35 cellular contexts compared by ENCODE assay signal in the genomic region with DNA sequence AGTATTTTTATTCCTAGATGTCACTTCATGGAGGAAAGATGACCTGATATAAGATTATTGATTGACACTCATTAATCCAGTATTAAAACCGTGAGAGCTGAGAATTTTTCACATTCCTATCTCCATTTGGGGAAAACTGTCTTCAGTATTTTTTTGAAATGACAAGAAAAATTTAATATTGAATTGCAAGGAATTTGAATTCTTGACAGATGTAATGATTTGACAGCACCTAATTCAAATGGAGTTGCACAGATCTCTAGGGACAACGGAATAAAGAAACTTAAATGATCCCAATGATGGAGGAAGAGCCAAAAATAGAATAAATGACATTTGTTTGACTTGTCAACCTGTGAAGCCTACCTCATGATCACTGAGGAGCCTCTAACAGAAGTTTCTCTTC.
DNase-seq lines count a peak whose midpoint lies in the region; ATAC-seq, FAIRE-seq and TF ChIP-seq lines count a peak whose summit lies in the region.
"Had no signal": no experiment of that assay in that cellular context is flagged by ENCODE, and none has a peak within 500 bp of the region (broad histone marks: within the 10 kb centered on the region; RNA-seq: fewer than 3 reads in every experiment).

No MANE protein-coding gene starts in this region.

- no peak overlapping the region for H3K9ac ChIP-seq in neural cell (ENCODE audit: low read length)
- H3K9ac ChIP-seq: BLaER1; BLaER1 treated with 17β-estradiol and CSF1 and Interleukin-3, amounts not matched to agents 10 nM and 100 nM had no signal

- no peaks in the 10 kb centered on the region for H3K9me2 ChIP-seq in neural cell (ENCODE audit: insufficient read depth, low read length)

- no peaks in the 10 kb centered on the region for H3K79me2 ChIP-seq in neural cell (replicated peaks; ENCODE audit: insufficient read depth, low read length)

- H3K4me3 ChIP-seq in neural cell (ENCODE audit: low read length), result no peak overlapping the region
- H3K4me3 ChIP-seq: A549; BLaER1; BLaER1 treated with 17β-estradiol and CSF1 and Interleukin-3, amounts not matched to agents 10 nM and 100 nM had no signal

- intact Hi-C loops in left ventricle myocardium superior (cut with micrococcal nuclease), result no loop called here

- DNase-seq in SK-MEL-5 (ENCODE audit: low read depth, low spot score) (peak; percentile 30), putamen (ENCODE audit: low spot score) (peak; percentile 29), superior temporal gyrus (ENCODE audit: extremely low spot score) (peak; percentile 3), left ventricle myocardium superior (no peak), HTR-8/SVneo (ENCODE audit: insufficient read length, low spot score) (no peak)
- no peak for DNase-seq in stimulated activated naive CD8-positive, alpha-beta T cell treated with anti-CD3 and anti-CD28 coated beads, Interleukin-15, Interleukin-2, amounts not matched to agents 100 U/mL and 50 U/mL, for 24 hours
- DNase-seq: 8988T; ACHN; AML-193; BE2C; C1 segment of cervical spinal cord; Caco-2; Calu3; CD4-positive, alpha-beta memory T cell; CD4-positive, alpha-beta T cell; CD4-positive, CD25-positive, alpha-beta regulatory T cell; CD8-positive, alpha-beta memory T cell; CD8-positive, alpha-beta T cell; COR-L47; DMS 273 treated with DMSO at 0.1 percent for 48 hours; DMS153; DMS53; DMS79; DMS79 treated with DMSO at 0.1 percent for 48 hours; DND-41; EL had no signal

- in situ Hi-C loops in SK-MEL-5 (cut with HindIII; ENCODE audit: low pct_unique_long_range_greater_than_20kb, low sequenced_read_pairs), result no loop called here

- no peak for TF ChIP-seq RAD21 in neural cell (conservative IDR thresholded peaks at IDR 0.05)

- FAIRE-seq in HTR-8/SVneo (lab: Jason Lieb, UNC), result no peak
- FAIRE-seq: A204.1, A549, D721Med had no signal

- H3K9me3 ChIP-seq in neural cell (ENCODE audit: low read length), result no peaks in the 10 kb centered on the region
- H3K9me3 ChIP-seq: A549; BE2C; BLaER1; BLaER1 treated with 17β-estradiol and CSF1 and Interleukin-3, amounts not matched to agents 10 nM and 100 nM; Caco-2 had no signal

- no peak overlapping the region for H2AFZ ChIP-seq in neural cell (ENCODE audit: low read depth, low read length)

- H3K27me3 ChIP-seq in neural cell (ENCODE audit: insufficient read depth, low read depth, low read length), result no peaks in the 10 kb centered on the region
- H3K27me3 ChIP-seq: BE2C; BLaER1; BLaER1 treated with 17β-estradiol and CSF1 and Interleukin-3, amounts not matched to agents 10 nM and 100 nM had no signal

- no peaks in the 10 kb centered on the region for H3F3A ChIP-seq in neural cell (ENCODE audit: insufficient read depth, low read length, poor library complexity, severe bottlenecking)

- no peaks in the 10 kb centered on the region for H3K36me3 ChIP-seq in neural cell (ENCODE audit: insufficient read depth, low read length)
- H3K36me3 ChIP-seq: BE2C; BLaER1; BLaER1 treated with 17β-estradiol and CSF1 and Interleukin-3, amounts not matched to agents 10 nM and 100 nM had no signal

- peak overlapping the region; percentile 7 for H3K27ac ChIP-seq in neural cell (ENCODE audit: low read length)
- H3K27ac ChIP-seq: 22Rv1; A549; BLaER1; BLaER1 treated with 17β-estradiol and CSF1 and Interleukin-3, amounts not matched to agents 10 nM and 100 nM; C4-2B had no signal

- no peak for ATAC-seq in stimulated activated naive CD8-positive, alpha-beta T cell treated with anti-CD3 and anti-CD28 coated beads, Interleukin-15, Interleukin-2, amounts not matched to agents 100 U/mL and 50 U/mL, for 24 hours
- ATAC-seq in left ventricle myocardium superior (no peak), GM18519 (IDR thresholded peaks at IDR 0.05; ENCODE audit: low FRiP score, unreplicated experiment) (no peak)
- ATAC-seq: A549; CD8-positive, alpha-beta T cell had no signal

- TF ChIP-seq EP300 in neural cell (conservative IDR thresholded peaks at IDR 0.05; ENCODE audit: poor library complexity, severe bottlenecking), result peak; percentile 83

- no peak overlapping the region for H3K4me2 ChIP-seq in neural cell (ENCODE audit: low read length)
- H3K4me2 ChIP-seq: A549; BLaER1; BLaER1 treated with 17β-estradiol and CSF1 and Interleukin-3, amounts not matched to agents 10 nM and 100 nM had no signal

- TF ChIP-seq CTCF in neural cell (IDR thresholded peaks at IDR 0.05; ENCODE audit: poor library complexity, severe bottlenecking), result peak; percentile 13

- no peaks in the 10 kb centered on the region for H4K20me1 ChIP-seq in neural cell (ENCODE audit: insufficient read depth)
- H4K20me1 ChIP-seq: BLaER1; BLaER1 treated with 17β-estradiol and CSF1 and Interleukin-3, amounts not matched to agents 10 nM and 100 nM had no signal

TF ChIP-seq in neural cell, 6 proteins besides CTCF, POLR2A, EP300 and RAD21:
- no peak for TF ChIP-seq EZH2 (IDR thresholded peaks at IDR 0.05; ENCODE audit: borderline replicate concordance, insufficient read depth, low read length, poor library complexity, severe bottlenecking)
- TF ChIP-seq, protein P1, sequence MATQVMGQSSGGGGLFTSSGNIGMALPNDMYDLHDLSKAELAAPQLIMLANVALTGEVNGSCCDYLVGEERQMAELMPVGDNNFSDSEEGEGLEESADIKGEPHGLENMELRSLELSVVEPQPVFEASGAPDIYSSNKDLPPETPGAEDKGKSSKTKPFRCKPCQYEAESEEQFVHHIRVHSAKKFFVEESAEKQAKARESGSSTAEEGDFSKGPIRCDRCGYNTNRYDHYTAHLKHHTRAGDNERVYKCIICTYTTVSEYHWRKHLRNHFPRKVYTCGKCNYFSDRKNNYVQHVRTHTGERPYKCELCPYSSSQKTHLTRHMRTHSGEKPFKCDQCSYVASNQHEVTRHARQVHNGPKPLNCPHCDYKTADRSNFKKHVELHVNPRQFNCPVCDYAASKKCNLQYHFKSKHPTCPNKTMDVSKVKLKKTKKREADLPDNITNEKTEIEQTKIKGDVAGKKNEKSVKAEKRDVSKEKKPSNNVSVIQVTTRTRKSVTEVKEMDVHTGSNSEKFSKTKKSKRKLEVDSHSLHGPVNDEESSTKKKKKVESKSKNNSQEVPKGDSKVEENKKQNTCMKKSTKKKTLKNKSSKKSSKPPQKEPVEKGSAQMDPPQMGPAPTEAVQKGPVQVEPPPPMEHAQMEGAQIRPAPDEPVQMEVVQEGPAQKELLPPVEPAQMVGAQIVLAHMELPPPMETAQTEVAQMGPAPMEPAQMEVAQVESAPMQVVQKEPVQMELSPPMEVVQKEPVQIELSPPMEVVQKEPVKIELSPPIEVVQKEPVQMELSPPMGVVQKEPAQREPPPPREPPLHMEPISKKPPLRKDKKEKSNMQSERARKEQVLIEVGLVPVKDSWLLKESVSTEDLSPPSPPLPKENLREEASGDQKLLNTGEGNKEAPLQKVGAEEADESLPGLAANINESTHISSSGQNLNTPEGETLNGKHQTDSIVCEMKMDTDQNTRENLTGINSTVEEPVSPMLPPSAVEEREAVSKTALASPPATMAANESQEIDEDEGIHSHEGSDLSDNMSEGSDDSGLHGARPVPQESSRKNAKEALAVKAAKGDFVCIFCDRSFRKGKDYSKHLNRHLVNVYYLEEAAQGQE (IDR thresholded peaks at IDR 0.05; ENCODE audit: borderline replicate concordance), result peak; percentile 69
TF ChIP-seq in neural cell: peak in this region for 1.

Comparison
In these comparisons a context has a peak if more than half of its experiments do, and no peak if none do; other contexts are left out.
1. DNase-seq: peak in SK-MEL-5 (single experiment), putamen (single experiment) and superior temporal gyrus (single experiment); none in stimulated activated naive CD8-positive, alpha-beta T cell treated with anti-CD3 and anti-CD28 coated beads, Interleukin-15, Interleukin-2, amounts not matched to agents 100 U/mL and 50 U/mL, for 24 hours (single experiment), left ventricle myocardium superior (single experiment) and HTR-8/SVneo (single experiment).